ENCODE assay signal across 8 cellular contexts in the genomic region with DNA sequence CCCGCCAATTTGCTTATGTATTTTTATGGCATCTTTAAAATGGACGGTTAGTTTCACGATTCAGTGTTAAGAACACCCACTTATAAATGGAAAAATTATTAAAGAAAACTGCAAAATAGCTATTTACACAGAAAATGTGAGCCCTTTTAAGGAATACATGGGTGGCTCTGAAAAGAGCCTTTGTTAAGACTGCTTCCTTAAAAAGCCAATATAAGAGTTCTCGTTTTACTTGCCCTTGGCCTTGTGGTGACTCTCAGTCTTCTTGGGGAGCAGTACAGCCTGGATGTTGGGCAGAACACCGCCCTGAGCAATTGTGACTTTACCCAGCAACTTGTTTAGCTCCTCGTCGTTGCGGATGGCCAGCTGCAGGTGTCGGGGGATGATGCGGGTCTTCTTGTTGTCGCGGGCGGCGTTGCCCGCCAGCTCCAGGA.
DNase-seq lines count a peak whose midpoint lies in the region; ATAC-seq and TF ChIP-seq lines count a peak whose summit lies in the region.

No MANE protein-coding gene starts in this region.

- no peak for TF ChIP-seq RAD21 in SK-N-SH (IDR thresholded peaks at IDR 0.05; ENCODE audit: low read length)

- DNase-seq in SK-N-SH, result no peak
- no peak for DNase-seq in neuronal stem cell (ENCODE audit: low spot score)
- no peak for DNase-seq in DMS53 treated with DMSO at 0.1 percent for 48 hours (lab: John Stamatoyannopoulos, UW; ENCODE audit: unreplicated experiment)
- no peak for DNase-seq in stimulated activated naive CD4-positive, alpha-beta T cell treated with Interleukin-2 at 50 U/mL for 16 hours (lab: John Stamatoyannopoulos, UW)
- DNase-seq in GDM1 (lab: John Stamatoyannopoulos, UW), result no peak

- H3K23ac ChIP-seq in neuronal stem cell (ENCODE audit: low read depth, low read length, poor library complexity), result peak overlapping the region; percentile 86

- no peak for TF ChIP-seq CTCF in SK-N-SH (IDR thresholded peaks at IDR 0.05)

- ATAC-seq in GM19023 (IDR thresholded peaks at IDR 0.05; ENCODE audit: unreplicated experiment) (peak; percentile 8), HG02885 (IDR thresholded peaks at IDR 0.05; ENCODE audit: poor library complexity, unreplicated experiment) (peak; percentile 7)

- TF ChIP-seq EP300 in SK-N-SH (IDR thresholded peaks at IDR 0.05; ENCODE audit: borderline replicate concordance in 1 of 2, low read depth in 1 of 2, low read length in 1 of 2), result no peak

- H3K4me3 ChIP-seq in SK-N-SH (ENCODE audit: low read depth in 2 of 2, low read length in 1 of 2) (peak overlapping the region; percentile 84 to 96), esophagus (ENCODE audit: low read depth in 1 of 2, low read length in 2 of 2) (peak overlapping the region; percentile 55 to 65), neuronal stem cell (ENCODE audit: low read length in 2 of 2) (peak overlapping the region; percentile 91 to 94)

- POLR2A ChIA-PET in SK-N-SH (lab: Yijun Ruan, JAX), result interaction anchor here (0.9 to 7.8 kb wide), 35 partner anchors 9 to 1695 kb away, joined by 3 to 247 read pairs (median 8); a partner anchor contains a TSS

- H3K27me3 ChIP-seq in SK-N-SH (ENCODE audit: insufficient read depth) (no peaks in the 10 kb centered on the region), esophagus (ENCODE audit: control insufficient read depth in 1 of 2, insufficient read depth in 2 of 2, low read length in 2 of 2) (no peaks in the 10 kb centered on the region), neuronal stem cell (ENCODE audit: control insufficient read depth in 3 of 3, insufficient read depth in 3 of 3, low read depth in 1 of 3, low read length in 3 of 3) (no peaks in the 10 kb centered on the region)

- H3K18ac ChIP-seq in neuronal stem cell (ENCODE audit: low read length), result peak overlapping the region; percentile 94

- H3K36me3 ChIP-seq in SK-N-SH (replicated peaks in 1 of 2; ENCODE audit: control insufficient read depth in 1 of 2, insufficient read depth in 2 of 2, low read length in 1 of 2) (peaks cover 0 to 2% of the 10 kb centered on the region in 2 experiments), esophagus (ENCODE audit: control insufficient read depth in 2 of 2, insufficient read depth in 2 of 2, low read length in 1 of 2) (no peaks in the 10 kb centered on the region), neuronal stem cell (replicated peaks in 1 of 2; ENCODE audit: control insufficient read depth in 2 of 2, insufficient read depth in 2 of 2, low read length in 2 of 2) (no peaks in the 10 kb centered on the region)

- H2BK12ac ChIP-seq in neuronal stem cell (ENCODE audit: low read length), result no peak overlapping the region

- H3K9ac ChIP-seq in SK-N-SH (peak overlapping the region; percentile 97), neuronal stem cell (ENCODE audit: low read depth, low read length, poor library complexity) (peak overlapping the region; percentile 91)

- H2BK15ac ChIP-seq in neuronal stem cell (ENCODE audit: low read length), result no peak overlapping the region

- H2BK5ac ChIP-seq in neuronal stem cell (ENCODE audit: low read length), result peak overlapping the region; percentile 40

- H4K8ac ChIP-seq in neuronal stem cell (ENCODE audit: low read depth, low read length), result no peak overlapping the region

- H4K91ac ChIP-seq in neuronal stem cell (ENCODE audit: low read depth, low read length, poor library complexity), result no peak overlapping the region

- H3K27ac ChIP-seq in SK-N-SH (ENCODE audit: low read depth in 2 of 2, low read length in 1 of 2) (peak overlapping the region; percentile 87 to 94), esophagus (ENCODE audit: low read depth in 2 of 2, low read length in 1 of 2) (peak overlapping the region; percentile 96 to 99), neuronal stem cell (replicated peaks; ENCODE audit: low read length) (peak overlapping the region; percentile 90)

- H2BK120ac ChIP-seq in neuronal stem cell (ENCODE audit: low read depth, low read length), result no peak overlapping the region

- H3K4me1 ChIP-seq in SK-N-SH (ENCODE audit: control insufficient read depth in 1 of 2, insufficient read depth in 2 of 2, low read depth in 1 of 2, low read length in 1 of 2) (peaks cover 12 to 21% of the 10 kb centered on the region in 2 experiments; a peak in 3 of 4 replicates), esophagus (ENCODE audit: control insufficient read depth in 2 of 2, insufficient read depth in 2 of 2, low read length in 1 of 2) (no peaks in the 10 kb centered on the region), neuronal stem cell (ENCODE audit: control insufficient read depth in 2 of 2, insufficient read depth in 1 of 2, low read depth in 1 of 2, low read length in 2 of 2) (peaks cover 5 to 11% of the 10 kb centered on the region in 2 donors)

- peak overlapping the region; percentile 81 for H2AK5ac ChIP-seq in neuronal stem cell (ENCODE audit: low read depth, low read length)

- peaks cover 5% of the 10 kb centered on the region; the same call in 1 of the 2 replicates for H4K20me1 ChIP-seq in SK-N-SH (ENCODE audit: insufficient read depth)

- H3K79me2 ChIP-seq in SK-N-SH (ENCODE audit: insufficient read depth), result peaks cover 41% of the 10 kb centered on the region

- no peak overlapping the region for H3K4ac ChIP-seq in neuronal stem cell (ENCODE audit: low read length)

- no peaks in the 10 kb centered on the region for H3K9me2 ChIP-seq in SK-N-SH

- no peaks in the 10 kb centered on the region for H3K79me1 ChIP-seq in neuronal stem cell (ENCODE audit: low read depth, low read length)

- peaks cover 59% of the 10 kb centered on the region for H3F3A ChIP-seq in SK-N-SH (replicated peaks; ENCODE audit: insufficient read depth)

- H3K9me3 ChIP-seq in SK-N-SH, result no peaks in the 10 kb centered on the region
- peaks cover 0 to 2% of the 10 kb centered on the region in 2 donors for H3K9me3 ChIP-seq in esophagus (ENCODE audit: control insufficient read depth in 2 of 2, insufficient read depth in 1 of 2, low read depth in 1 of 2, low read length in 1 of 2)
- H3K9me3 ChIP-seq in neuronal stem cell (replicated peaks in 1 of 2; ENCODE audit: control insufficient read depth in 2 of 2, insufficient read depth in 1 of 2, low read depth in 1 of 2, low read length in 2 of 2), result no peaks in the 10 kb centered on the region

- H3K4me2 ChIP-seq in SK-N-SH (peak overlapping the region; percentile 91), neuronal stem cell (ENCODE audit: insufficient read depth, low read length, poor library complexity, severe bottlenecking) (peak overlapping the region; percentile 60)

- CTCF ChIA-PET in SK-N-SH (lab: Yijun Ruan, JAX), result interaction anchor here (0.7 to 2.8 kb wide), 6 partner anchors 10 to 1216 kb away, joined by 3 to 9 read pairs (median 4); a partner anchor contains a TSS

- H3K14ac ChIP-seq in neuronal stem cell (ENCODE audit: low read length), result no peak overlapping the region

- WGBS in SK-N-SH (ENCODE audit: low lambda C conversion rate), result 9% methylated on average over 6 of the region's 15 CpGs
- WGBS in esophagus, 2 donors, result 0 to 1% methylated on average over 15 of the region's 15 CpGs
- WGBS in neuronal stem cell (ENCODE audit: extremely low coverage in 2 of 2, insufficient read length in 2 of 2, insufficient replicate concordance in 1 of 2), 2 donors, result no CpG with 5 or more reads among the region's 15 CpGs

- H2AFZ ChIP-seq in SK-N-SH (ENCODE audit: low read depth) (no peak overlapping the region), neuronal stem cell (ENCODE audit: low read length) (no peak overlapping the region)

TF ChIP-seq in SK-N-SH, 30 proteins besides CTCF, POLR2A, EP300 and RAD21:
- TF ChIP-seq CHD2 (IDR thresholded peaks at IDR 0.05; ENCODE audit: low read length, partially characterized antibody) (no peak), FOXJ3 (CRISPR knock-in tag; IDR thresholded peaks at IDR 0.05) (no peak)
